Comparison of ENCODE assay signal across 8 cellular contexts in the genomic region with DNA sequence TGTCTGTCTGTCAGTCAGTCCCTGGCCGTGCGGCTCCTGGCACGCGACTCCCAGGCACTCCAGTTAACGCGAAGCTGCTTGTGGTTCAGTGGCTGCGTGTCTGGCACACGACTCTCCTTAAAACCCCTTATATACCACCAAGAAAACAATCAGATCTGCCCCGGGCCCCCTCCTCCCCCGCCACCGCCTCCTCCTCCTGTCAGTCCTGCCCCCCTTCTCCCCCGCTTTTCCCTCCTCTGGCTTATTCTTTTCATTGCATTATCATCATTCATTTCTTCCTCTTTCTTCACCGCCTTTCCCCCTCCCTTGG. TPM values are rescaled to one million over a fixed set of nuclear protein-coding genes. Genes with fewer than 3 reads are reported as not detected.
DNase-seq lines count a peak whose midpoint lies in the region; ATAC-seq and TF ChIP-seq lines count a peak whose summit lies in the region.

A gene (minus strand): TSS at position 105 of the 310 bp plus-strand sequence. CDS start 705 bp downstream, outside the sequence.

- no peak within 1 kb of the TSS for H3K27ac Mint-ChIP-seq in nephron progenitor cell

- H3K36me3 ChIP-seq in BLaER1 = no peaks in the 10 kb centered on the region
- no peaks in the 10 kb centered on the region for H3K36me3 ChIP-seq in MM.1S (replicated peaks; ENCODE audit: insufficient read depth, low read length)
- H3K36me3 ChIP-seq in effector memory CD4-positive, alpha-beta T cell (ENCODE audit: control insufficient read depth, insufficient read depth, low read length) = no peaks in the 10 kb centered on the region

- H3K4me2 ChIP-seq in BLaER1 (peak within 1 kb of the TSS; percentile 85), MM.1S (ENCODE audit: low read depth, low read length) (peak within 1 kb of the TSS; percentile 100)

- peaks cover 23% of the 10 kb centered on the region for H3K4me1 ChIP-seq in BLaER1
- peaks cover 6% of the 10 kb centered on the region; the same call in 1 of the 2 replicates for H3K4me1 ChIP-seq in MM.1S (ENCODE audit: low read length)
- peaks cover 37% of the 10 kb centered on the region for H3K4me1 ChIP-seq in effector memory CD4-positive, alpha-beta T cell (ENCODE audit: control insufficient read depth, insufficient read depth, low read length, poor library complexity, severe bottlenecking)

- TF ChIP-seq CTCF in MM.1S (IDR thresholded peaks at IDR 0.05; ENCODE audit: low read length) (no peak), nephron progenitor cell (IDR thresholded peaks at IDR 0.05) (no peak)

- H3K9me3 Mint-ChIP-seq in nephron progenitor cell = peaks cover 3% of the 10 kb centered on the region

- H3K9ac ChIP-seq in BLaER1 (no peak within 1 kb of the TSS), MM.1S (ENCODE audit: low read length) (peak within 1 kb of the TSS; percentile 36; the same call in 1 of the 2 replicates)

- no peaks in the 10 kb centered on the region for H3K9me2 ChIP-seq in MM.1S (replicated peaks; ENCODE audit: insufficient read depth, low read length)

- peak within 1 kb of the TSS; percentile 96 for H2AFZ ChIP-seq in MM.1S (ENCODE audit: low read length)

- H3F3A ChIP-seq in MM.1S (ENCODE audit: insufficient read depth, low read length) = peaks cover 27% of the 10 kb centered on the region

- no peaks in the 10 kb centered on the region for H3K79me2 ChIP-seq in MM.1S (ENCODE audit: low read length)

- no peak for ATAC-seq in GM21723 (IDR thresholded peaks at IDR 0.05; ENCODE audit: unreplicated experiment)

- H3K36me3 Mint-ChIP-seq in nephron progenitor cell (ENCODE audit: low read depth) = no peaks in the 10 kb centered on the region

- H3K4me3 ChIP-seq in BLaER1 (peak within 1 kb of the TSS; percentile 61), MM.1S (ENCODE audit: low read length) (peak within 1 kb of the TSS; percentile 71)
- H3K4me3 ChIP-seq in effector memory CD4-positive, alpha-beta T cell (ENCODE audit: insufficient read depth, low read depth, low read length, poor library complexity, severe bottlenecking) = peak within 1 kb of the TSS; percentile 50

- peaks cover 100% of the 10 kb centered on the region for H3K27me3 ChIP-seq in BLaER1
- peaks cover 35% of the 10 kb centered on the region for H3K27me3 ChIP-seq in MM.1S (replicated peaks; ENCODE audit: insufficient read depth, low read length)
- peaks cover 92% of the 10 kb centered on the region for H3K27me3 ChIP-seq in effector memory CD4-positive, alpha-beta T cell (replicated peaks; ENCODE audit: control insufficient read depth, insufficient read depth, low read length, poor library complexity, severe bottlenecking)

- no peak within 1 kb of the TSS for H3K27ac ChIP-seq in BLaER1
- no peak within 1 kb of the TSS for H3K27ac ChIP-seq in MM.1S (ENCODE audit: low read length)
- H3K27ac ChIP-seq in effector memory CD4-positive, alpha-beta T cell (ENCODE audit: insufficient read depth, low read length, poor library complexity, severe bottlenecking) = no peak within 1 kb of the TSS

- DNase-seq in MM.1S (no peak), nephron progenitor cell (no peak), anterior cingulate cortex (lab: John Stamatoyannopoulos, UW) (no peak), NAMALWA (ENCODE audit: low spot score) (no peak), SK-N-DZ (ENCODE audit: low spot score) (no peak)
- no peak for DNase-seq in effector memory CD4-positive, alpha-beta T cell

- H4K20me1 ChIP-seq in BLaER1 = peaks cover 85% of the 10 kb centered on the region
- no peaks in the 10 kb centered on the region for H4K20me1 ChIP-seq in MM.1S (ENCODE audit: insufficient read depth, low read length)

- H3K27me3 Mint-ChIP-seq in nephron progenitor cell (ENCODE audit: low read depth, poor library complexity) = peaks cover 100% of the 10 kb centered on the region

- peaks cover 67% of the 10 kb centered on the region for H3K4me1 Mint-ChIP-seq in nephron progenitor cell

- peak within 1 kb of the TSS; percentile 88 for H3K4me3 Mint-ChIP-seq in nephron progenitor cell

- H3K9me3 ChIP-seq in BLaER1 (peaks cover 26% of the 10 kb centered on the region), MM.1S (replicated peaks; ENCODE audit: insufficient read depth, low read length) (no peaks in the 10 kb centered on the region)
- peaks cover 3% of the 10 kb centered on the region for H3K9me3 ChIP-seq in effector memory CD4-positive, alpha-beta T cell (ENCODE audit: control insufficient read depth, low read length)

RNA-seq across cellular contexts. Expression of the gene that starts here (rescaled TPM):
- polyA plus RNA-seq in SK-N-DZ (2014; cell fraction: cytosol; rRNA removed) = 1.1 and 1.3 TPM in 2 replicates
- 0.63 and 0.79 TPM in 2 replicates for polyA plus RNA-seq in SK-N-DZ (2014; cell fraction: nucleus; rRNA removed)
